In genomic region chr6:31815025-31815838, GRCh38 we compare ENCODE assay signal across 1 cellular context.
TF ChIP-seq lines count a peak whose summit lies in the region.

Gene HSPA1A (plus strand): TSS chr6:31815543. CDS start chr6:31815757, 214 bp downstream.
Gene HSPA1L (minus strand): TSS chr6:31815283. CDS start chr6:31811972, 3,311 bp downstream.

TF ChIP-seq in HepG2, 621 proteins besides CTCF, POLR2A, EP300 and RAD21 (continued from another document and continues in another):
- TF ChIP-seq USF2 (IDR thresholded peaks at IDR 0.05; ENCODE audit: low read depth, low read length): no peak
- TF ChIP-seq USF2 (CRISPR knock-in tag; IDR thresholded peaks at IDR 0.05; ENCODE audit: borderline replicate concordance): no peak
- no peak for TF ChIP-seq HMGXB4 (CRISPR knock-in tag; IDR thresholded peaks at IDR 0.05; ENCODE audit: borderline replicate concordance in 1 of 2, low read depth in 1 of 2)
- no peak for TF ChIP-seq SAFB2 (CRISPR knock-in tag; IDR thresholded peaks at IDR 0.05; ENCODE audit: borderline replicate concordance, low read depth)
- no peak for TF ChIP-seq ZBTB10 (CRISPR knock-in tag; IDR thresholded peaks at IDR 0.05; ENCODE audit: borderline replicate concordance)
- TF ChIP-seq CREB3 (CRISPR knock-in tag; IDR thresholded peaks at IDR 0.05): no peak
- peak; percentile 67; the same call in 1 of the 2 replicates for TF ChIP-seq SMAD3 (CRISPR knock-in tag; IDR thresholded peaks at IDR 0.05)
- no peak for TF ChIP-seq ZNF558 (CRISPR knock-in tag; IDR thresholded peaks at IDR 0.05; ENCODE audit: borderline replicate concordance)
- TF ChIP-seq CREB1 (IDR thresholded peaks at IDR 0.05): 0 out of 2 replicates have a peak, but pooled peaks have one; percentile 12
- TF ChIP-seq CREB1 (CRISPR knock-in tag; IDR thresholded peaks at IDR 0.05): no peak; the same call in 1 of the 2 replicates
- no peak for TF ChIP-seq SUZ12 (IDR thresholded peaks at IDR 0.05; ENCODE audit: low read depth, low read length)
- TF ChIP-seq SRF (IDR thresholded peaks at IDR 0.05; ENCODE audit: low read depth, low read length): no peak
- no peak for TF ChIP-seq HMGA1 (CRISPR knock-in tag; conservative IDR thresholded peaks at IDR 0.05)
- TF ChIP-seq ZNF549 (CRISPR knock-in tag; IDR thresholded peaks at IDR 0.05): no peak
- no peak for TF ChIP-seq ZNF30 (CRISPR knock-in tag; IDR thresholded peaks at IDR 0.05)
- TF ChIP-seq NCOA5 (CRISPR knock-in tag; IDR thresholded peaks at IDR 0.05): no peak
- TF ChIP-seq CEBPZ (IDR thresholded peaks at IDR 0.05; ENCODE audit: low read length): no peak
- no peak for TF ChIP-seq BHLHE40 (IDR thresholded peaks at IDR 0.05; ENCODE audit: low read length)
- no peak for TF ChIP-seq MED8 (CRISPR knock-in tag; IDR thresholded peaks at IDR 0.05; ENCODE audit: insufficient replicate concordance)
- TF ChIP-seq E2F2 (CRISPR knock-in tag; IDR thresholded peaks at IDR 0.05; ENCODE audit: borderline replicate concordance): no peak
- TF ChIP-seq TCF12 (IDR thresholded peaks at IDR 0.05): no peak
- no peak for TF ChIP-seq TCF12 (CRISPR knock-in tag; IDR thresholded peaks at IDR 0.05)
- TF ChIP-seq SIN3B (IDR thresholded peaks at IDR 0.05; ENCODE audit: low read length): peak; percentile 41; the same call in 1 of the 2 replicates
- TF ChIP-seq RARG (CRISPR knock-in tag; IDR thresholded peaks at IDR 0.05; ENCODE audit: low read depth): no peak
- TF ChIP-seq GPBP1L1 (CRISPR knock-in tag; IDR thresholded peaks at IDR 0.05): no peak
- TF ChIP-seq CREM (IDR thresholded peaks at IDR 0.05): no peak
- no peak for TF ChIP-seq CREM (CRISPR knock-in tag; IDR thresholded peaks at IDR 0.05)
- TF ChIP-seq ZBTB43 (CRISPR knock-in tag; conservative IDR thresholded peaks at IDR 0.05): no peak
- no peak for TF ChIP-seq ESRRA (CRISPR knock-in tag; IDR thresholded peaks at IDR 0.05; ENCODE audit: low read depth)
- TF ChIP-seq ZNF710 (CRISPR knock-in tag; IDR thresholded peaks at IDR 0.05; ENCODE audit: borderline replicate concordance): no peak
- TF ChIP-seq ZNF503 (CRISPR knock-in tag; IDR thresholded peaks at IDR 0.05): 0 out of 2 replicates have a peak, but pooled peaks have one; percentile 16
- no peak for TF ChIP-seq ZBTB39 (CRISPR knock-in tag; IDR thresholded peaks at IDR 0.05)
- TF ChIP-seq ZBTB20 (CRISPR knock-in tag; IDR thresholded peaks at IDR 0.05; ENCODE audit: borderline replicate concordance, low read depth): 0 out of 2 replicates have a peak, but pooled peaks have one; percentile 19
- TF ChIP-seq ZNF20 (CRISPR knock-in tag; IDR thresholded peaks at IDR 0.05): no peak
